1 cellular context compared by ENCODE assay signal in the genomic region with DNA sequence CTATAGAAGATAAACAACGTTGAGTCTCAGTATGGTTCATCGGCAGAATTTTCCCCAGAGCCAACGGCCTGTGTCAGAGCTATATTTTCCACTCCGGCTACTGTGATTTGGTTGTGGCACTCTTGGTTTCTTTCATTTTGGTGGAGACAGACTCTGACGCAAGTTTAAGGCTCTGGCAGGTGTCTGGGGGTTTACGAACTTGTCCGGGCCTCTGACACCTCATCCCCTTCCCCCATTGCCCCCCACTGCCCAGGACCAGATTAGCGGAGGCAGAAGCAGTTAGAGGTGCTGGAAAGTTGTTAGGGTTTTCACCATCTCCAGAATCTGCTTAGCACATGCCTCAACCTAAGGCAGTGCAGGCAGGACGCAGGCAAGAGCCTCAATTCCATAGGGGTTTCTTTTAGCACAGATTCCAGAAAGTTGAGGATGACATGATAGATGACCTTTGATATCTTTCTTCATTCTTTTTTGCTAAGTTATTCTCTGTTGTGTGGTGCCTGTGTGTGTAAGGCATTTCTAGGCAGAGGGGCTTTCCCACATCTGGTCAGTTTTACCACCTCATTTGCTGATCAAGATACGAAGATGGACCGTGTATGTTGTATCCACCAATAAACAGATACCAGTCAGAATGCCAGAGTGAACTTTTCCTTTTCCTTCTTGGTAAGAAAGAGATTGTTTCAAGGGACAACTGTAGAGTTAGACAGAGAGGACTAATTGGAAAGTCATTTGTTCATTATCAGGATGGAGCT.
TF ChIP-seq lines count a peak whose summit lies in the region.

No MANE protein-coding gene starts in this region.

TF ChIP-seq in GM12878, 131 proteins besides CTCF, POLR2A, EP300 and RAD21 (continued from another document and continues in another):
- TF ChIP-seq GABPA (IDR thresholded peaks at IDR 0.05; ENCODE audit: low read depth) = no peak
- TF ChIP-seq GATAD2B (conservative IDR thresholded peaks at IDR 0.05; ENCODE audit: low read depth) = peak; percentile 38; the same call in 1 of the 2 replicates
- TF ChIP-seq HDAC2 (IDR thresholded peaks at IDR 0.05) = no peak
- peak; percentile 48; the same call in 1 of the 2 replicates for TF ChIP-seq POLR2AphosphoS5 (IDR thresholded peaks at IDR 0.05; ENCODE audit: low read length)
- TF ChIP-seq, protein P1, sequence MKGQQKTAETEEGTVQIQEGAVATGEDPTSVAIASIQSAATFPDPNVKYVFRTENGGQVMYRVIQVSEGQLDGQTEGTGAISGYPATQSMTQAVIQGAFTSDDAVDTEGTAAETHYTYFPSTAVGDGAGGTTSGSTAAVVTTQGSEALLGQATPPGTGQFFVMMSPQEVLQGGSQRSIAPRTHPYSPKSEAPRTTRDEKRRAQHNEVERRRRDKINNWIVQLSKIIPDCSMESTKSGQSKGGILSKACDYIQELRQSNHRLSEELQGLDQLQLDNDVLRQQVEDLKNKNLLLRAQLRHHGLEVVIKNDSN (IDR thresholded peaks at IDR 0.05; ENCODE audit: borderline replicate concordance, extremely low read length, insufficient read depth, low read depth, low read length) = no peak
- no peak for TF ChIP-seq SRF (IDR thresholded peaks at IDR 0.05; ENCODE audit: low read depth in 2 of 2, low read length in 2 of 2)
- TF ChIP-seq LARP7 (IDR thresholded peaks at IDR 0.05) = no peak
- peak; percentile 80; the same call in 1 of the 2 replicates for TF ChIP-seq RCOR1 (conservative IDR thresholded peaks at IDR 0.05; ENCODE audit: low read depth, low read length)
- TF ChIP-seq ZNF217 (IDR thresholded peaks at IDR 0.05) = no peak
- TF ChIP-seq, protein P2, sequence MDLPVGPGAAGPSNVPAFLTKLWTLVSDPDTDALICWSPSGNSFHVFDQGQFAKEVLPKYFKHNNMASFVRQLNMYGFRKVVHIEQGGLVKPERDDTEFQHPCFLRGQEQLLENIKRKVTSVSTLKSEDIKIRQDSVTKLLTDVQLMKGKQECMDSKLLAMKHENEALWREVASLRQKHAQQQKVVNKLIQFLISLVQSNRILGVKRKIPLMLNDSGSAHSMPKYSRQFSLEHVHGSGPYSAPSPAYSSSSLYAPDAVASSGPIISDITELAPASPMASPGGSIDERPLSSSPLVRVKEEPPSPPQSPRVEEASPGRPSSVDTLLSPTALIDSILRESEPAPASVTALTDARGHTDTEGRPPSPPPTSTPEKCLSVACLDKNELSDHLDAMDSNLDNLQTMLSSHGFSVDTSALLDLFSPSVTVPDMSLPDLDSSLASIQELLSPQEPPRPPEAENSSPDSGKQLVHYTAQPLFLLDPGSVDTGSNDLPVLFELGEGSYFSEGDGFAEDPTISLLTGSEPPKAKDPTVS (IDR thresholded peaks at IDR 0.05; ENCODE audit: low read depth, low read length) = no peak
- TF ChIP-seq CBFB (IDR thresholded peaks at IDR 0.05; ENCODE audit: low read depth) = peak; percentile 71; the same call in 1 of the 2 replicates
- TF ChIP-seq, protein P3, sequence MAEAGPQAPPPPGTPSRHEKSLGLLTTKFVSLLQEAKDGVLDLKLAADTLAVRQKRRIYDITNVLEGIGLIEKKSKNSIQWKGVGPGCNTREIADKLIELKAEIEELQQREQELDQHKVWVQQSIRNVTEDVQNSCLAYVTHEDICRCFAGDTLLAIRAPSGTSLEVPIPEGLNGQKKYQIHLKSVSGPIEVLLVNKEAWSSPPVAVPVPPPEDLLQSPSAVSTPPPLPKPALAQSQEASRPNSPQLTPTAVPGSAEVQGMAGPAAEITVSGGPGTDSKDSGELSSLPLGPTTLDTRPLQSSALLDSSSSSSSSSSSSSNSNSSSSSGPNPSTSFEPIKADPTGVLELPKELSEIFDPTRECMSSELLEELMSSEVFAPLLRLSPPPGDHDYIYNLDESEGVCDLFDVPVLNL (IDR thresholded peaks at IDR 0.05; ENCODE audit: low read depth, low read length) = no peak
- no peak for TF ChIP-seq BMI1 (IDR thresholded peaks at IDR 0.05; ENCODE audit: borderline replicate concordance)
- no peak for TF ChIP-seq RB1 (IDR thresholded peaks at IDR 0.05; ENCODE audit: borderline replicate concordance)
- TF ChIP-seq ZNF384 (IDR thresholded peaks at IDR 0.05; ENCODE audit: borderline replicate concordance, low read depth, low read length) = no peak
- TF ChIP-seq, protein P4, sequence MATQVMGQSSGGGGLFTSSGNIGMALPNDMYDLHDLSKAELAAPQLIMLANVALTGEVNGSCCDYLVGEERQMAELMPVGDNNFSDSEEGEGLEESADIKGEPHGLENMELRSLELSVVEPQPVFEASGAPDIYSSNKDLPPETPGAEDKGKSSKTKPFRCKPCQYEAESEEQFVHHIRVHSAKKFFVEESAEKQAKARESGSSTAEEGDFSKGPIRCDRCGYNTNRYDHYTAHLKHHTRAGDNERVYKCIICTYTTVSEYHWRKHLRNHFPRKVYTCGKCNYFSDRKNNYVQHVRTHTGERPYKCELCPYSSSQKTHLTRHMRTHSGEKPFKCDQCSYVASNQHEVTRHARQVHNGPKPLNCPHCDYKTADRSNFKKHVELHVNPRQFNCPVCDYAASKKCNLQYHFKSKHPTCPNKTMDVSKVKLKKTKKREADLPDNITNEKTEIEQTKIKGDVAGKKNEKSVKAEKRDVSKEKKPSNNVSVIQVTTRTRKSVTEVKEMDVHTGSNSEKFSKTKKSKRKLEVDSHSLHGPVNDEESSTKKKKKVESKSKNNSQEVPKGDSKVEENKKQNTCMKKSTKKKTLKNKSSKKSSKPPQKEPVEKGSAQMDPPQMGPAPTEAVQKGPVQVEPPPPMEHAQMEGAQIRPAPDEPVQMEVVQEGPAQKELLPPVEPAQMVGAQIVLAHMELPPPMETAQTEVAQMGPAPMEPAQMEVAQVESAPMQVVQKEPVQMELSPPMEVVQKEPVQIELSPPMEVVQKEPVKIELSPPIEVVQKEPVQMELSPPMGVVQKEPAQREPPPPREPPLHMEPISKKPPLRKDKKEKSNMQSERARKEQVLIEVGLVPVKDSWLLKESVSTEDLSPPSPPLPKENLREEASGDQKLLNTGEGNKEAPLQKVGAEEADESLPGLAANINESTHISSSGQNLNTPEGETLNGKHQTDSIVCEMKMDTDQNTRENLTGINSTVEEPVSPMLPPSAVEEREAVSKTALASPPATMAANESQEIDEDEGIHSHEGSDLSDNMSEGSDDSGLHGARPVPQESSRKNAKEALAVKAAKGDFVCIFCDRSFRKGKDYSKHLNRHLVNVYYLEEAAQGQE (IDR thresholded peaks at IDR 0.05; ENCODE audit: low read depth, low read length) = no peak
- peak; percentile 62; the same call in 1 of the 2 replicates for TF ChIP-seq FOXM1 (IDR thresholded peaks at IDR 0.05; ENCODE audit: low read depth, low read length)
- TF ChIP-seq, protein P5, sequence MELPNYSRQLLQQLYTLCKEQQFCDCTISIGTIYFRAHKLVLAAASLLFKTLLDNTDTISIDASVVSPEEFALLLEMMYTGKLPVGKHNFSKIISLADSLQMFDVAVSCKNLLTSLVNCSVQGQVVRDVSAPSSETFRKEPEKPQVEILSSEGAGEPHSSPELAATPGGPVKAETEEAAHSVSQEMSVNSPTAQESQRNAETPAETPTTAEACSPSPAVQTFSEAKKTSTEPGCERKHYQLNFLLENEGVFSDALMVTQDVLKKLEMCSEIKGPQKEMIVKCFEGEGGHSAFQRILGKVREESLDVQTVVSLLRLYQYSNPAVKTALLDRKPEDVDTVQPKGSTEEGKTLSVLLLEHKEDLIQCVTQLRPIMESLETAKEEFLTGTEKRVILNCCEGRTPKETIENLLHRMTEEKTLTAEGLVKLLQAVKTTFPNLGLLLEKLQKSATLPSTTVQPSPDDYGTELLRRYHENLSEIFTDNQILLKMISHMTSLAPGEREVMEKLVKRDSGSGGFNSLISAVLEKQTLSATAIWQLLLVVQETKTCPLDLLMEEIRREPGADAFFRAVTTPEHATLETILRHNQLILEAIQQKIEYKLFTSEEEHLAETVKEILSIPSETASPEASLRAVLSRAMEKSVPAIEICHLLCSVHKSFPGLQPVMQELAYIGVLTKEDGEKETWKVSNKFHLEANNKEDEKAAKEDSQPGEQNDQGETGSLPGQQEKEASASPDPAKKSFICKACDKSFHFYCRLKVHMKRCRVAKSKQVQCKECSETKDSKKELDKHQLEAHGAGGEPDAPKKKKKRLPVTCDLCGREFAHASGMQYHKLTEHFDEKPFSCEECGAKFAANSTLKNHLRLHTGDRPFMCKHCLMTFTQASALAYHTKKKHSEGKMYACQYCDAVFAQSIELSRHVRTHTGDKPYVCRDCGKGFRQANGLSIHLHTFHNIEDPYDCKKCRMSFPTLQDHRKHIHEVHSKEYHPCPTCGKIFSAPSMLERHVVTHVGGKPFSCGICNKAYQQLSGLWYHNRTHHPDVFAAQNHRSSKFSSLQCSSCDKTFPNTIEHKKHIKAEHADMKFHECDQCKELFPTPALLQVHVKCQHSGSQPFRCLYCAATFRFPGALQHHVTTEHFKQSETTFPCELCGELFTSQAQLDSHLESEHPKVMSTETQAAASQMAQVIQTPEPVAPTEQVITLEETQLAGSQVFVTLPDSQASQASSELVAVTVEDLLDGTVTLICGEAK (IDR thresholded peaks at IDR 0.05; ENCODE audit: borderline replicate concordance) = no peak
- TF ChIP-seq KAT2A (conservative IDR thresholded peaks at IDR 0.05; ENCODE audit: control insufficient read depth, low read depth, low read length) = no peak
- no peak for TF ChIP-seq ZNF622 (IDR thresholded peaks at IDR 0.05)
- TF ChIP-seq, protein P6, sequence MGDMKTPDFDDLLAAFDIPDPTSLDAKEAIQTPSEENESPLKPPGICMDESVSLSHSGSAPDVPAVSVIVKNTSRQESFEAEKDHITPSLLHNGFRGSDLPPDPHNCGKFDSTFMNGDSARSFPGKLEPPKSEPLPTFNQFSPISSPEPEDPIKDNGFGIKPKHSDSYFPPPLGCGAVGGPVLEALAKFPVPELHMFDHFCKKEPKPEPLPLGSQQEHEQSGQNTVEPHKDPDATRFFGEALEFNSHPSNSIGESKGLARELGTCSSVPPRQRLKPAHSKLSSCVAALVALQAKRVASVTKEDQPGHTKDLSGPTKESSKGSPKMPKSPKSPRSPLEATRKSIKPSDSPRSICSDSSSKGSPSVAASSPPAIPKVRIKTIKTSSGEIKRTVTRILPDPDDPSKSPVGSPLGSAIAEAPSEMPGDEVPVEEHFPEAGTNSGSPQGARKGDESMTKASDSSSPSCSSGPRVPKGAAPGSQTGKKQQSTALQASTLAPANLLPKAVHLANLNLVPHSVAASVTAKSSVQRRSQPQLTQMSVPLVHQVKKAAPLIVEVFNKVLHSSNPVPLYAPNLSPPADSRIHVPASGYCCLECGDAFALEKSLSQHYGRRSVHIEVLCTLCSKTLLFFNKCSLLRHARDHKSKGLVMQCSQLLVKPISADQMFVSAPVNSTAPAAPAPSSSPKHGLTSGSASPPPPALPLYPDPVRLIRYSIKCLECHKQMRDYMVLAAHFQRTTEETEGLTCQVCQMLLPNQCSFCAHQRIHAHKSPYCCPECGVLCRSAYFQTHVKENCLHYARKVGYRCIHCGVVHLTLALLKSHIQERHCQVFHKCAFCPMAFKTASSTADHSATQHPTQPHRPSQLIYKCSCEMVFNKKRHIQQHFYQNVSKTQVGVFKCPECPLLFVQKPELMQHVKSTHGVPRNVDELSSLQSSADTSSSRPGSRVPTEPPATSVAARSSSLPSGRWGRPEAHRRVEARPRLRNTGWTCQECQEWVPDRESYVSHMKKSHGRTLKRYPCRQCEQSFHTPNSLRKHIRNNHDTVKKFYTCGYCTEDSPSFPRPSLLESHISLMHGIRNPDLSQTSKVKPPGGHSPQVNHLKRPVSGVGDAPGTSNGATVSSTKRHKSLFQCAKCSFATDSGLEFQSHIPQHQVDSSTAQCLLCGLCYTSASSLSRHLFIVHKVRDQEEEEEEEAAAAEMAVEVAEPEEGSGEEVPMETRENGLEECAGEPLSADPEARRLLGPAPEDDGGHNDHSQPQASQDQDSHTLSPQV (IDR thresholded peaks at IDR 0.05) = no peak
- TF ChIP-seq SUZ12 (IDR thresholded peaks at IDR 0.05; ENCODE audit: unreplicated experiment) = no peak
- TF ChIP-seq NFXL1 (IDR thresholded peaks at IDR 0.05; ENCODE audit: borderline replicate concordance) = no peak
- TF ChIP-seq, protein P7, sequence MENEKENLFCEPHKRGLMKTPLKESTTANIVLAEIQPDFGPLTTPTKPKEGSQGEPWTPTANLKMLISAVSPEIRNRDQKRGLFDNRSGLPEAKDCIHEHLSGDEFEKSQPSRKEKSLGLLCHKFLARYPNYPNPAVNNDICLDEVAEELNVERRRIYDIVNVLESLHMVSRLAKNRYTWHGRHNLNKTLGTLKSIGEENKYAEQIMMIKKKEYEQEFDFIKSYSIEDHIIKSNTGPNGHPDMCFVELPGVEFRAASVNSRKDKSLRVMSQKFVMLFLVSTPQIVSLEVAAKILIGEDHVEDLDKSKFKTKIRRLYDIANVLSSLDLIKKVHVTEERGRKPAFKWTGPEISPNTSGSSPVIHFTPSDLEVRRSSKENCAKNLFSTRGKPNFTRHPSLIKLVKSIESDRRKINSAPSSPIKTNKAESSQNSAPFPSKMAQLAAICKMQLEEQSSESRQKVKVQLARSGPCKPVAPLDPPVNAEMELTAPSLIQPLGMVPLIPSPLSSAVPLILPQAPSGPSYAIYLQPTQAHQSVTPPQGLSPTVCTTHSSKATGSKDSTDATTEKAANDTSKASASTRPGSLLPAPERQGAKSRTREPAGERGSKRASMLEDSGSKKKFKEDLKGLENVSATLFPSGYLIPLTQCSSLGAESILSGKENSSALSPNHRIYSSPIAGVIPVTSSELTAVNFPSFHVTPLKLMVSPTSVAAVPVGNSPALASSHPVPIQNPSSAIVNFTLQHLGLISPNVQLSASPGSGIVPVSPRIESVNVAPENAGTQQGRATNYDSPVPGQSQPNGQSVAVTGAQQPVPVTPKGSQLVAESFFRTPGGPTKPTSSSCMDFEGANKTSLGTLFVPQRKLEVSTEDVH (IDR thresholded peaks at IDR 0.05; ENCODE audit: low read depth, partially characterized antibody) = no peak
- TF ChIP-seq ATF7 (IDR thresholded peaks at IDR 0.05; ENCODE audit: low read depth) = peak; percentile 59
- TF ChIP-seq PAX5 (IDR thresholded peaks at IDR 0.05; ENCODE audit: borderline replicate concordance, low read depth, low read length) = peak; percentile 78
- TF ChIP-seq HCFC1 (IDR thresholded peaks at IDR 0.05; ENCODE audit: low read length) = no peak
- peak; percentile 33; the same call in 1 of the 2 replicates for TF ChIP-seq NFIC (IDR thresholded peaks at IDR 0.05; ENCODE audit: low read depth, low read length)
- peak; percentile 85 for TF ChIP-seq MTA2 (IDR thresholded peaks at IDR 0.05; ENCODE audit: low read depth)
- no peak for TF ChIP-seq RFX5 (IDR thresholded peaks at IDR 0.05; ENCODE audit: low read depth, low read length)
- TF ChIP-seq NR2F1 (conservative IDR thresholded peaks at IDR 0.05) = peak; percentile 80
- no peak for TF ChIP-seq SUPT20H (IDR thresholded peaks at IDR 0.05; ENCODE audit: borderline replicate concordance, control insufficient read depth, low read depth, low read length)
- TF ChIP-seq TCF3 (IDR thresholded peaks at IDR 0.05; ENCODE audit: borderline replicate concordance, insufficient read depth, low read depth, low read length) = peak; percentile 81
- TF ChIP-seq TCF12 (IDR thresholded peaks at IDR 0.05; ENCODE audit: low read depth, low read length) = peak; percentile 84
- TF ChIP-seq, protein P8, sequence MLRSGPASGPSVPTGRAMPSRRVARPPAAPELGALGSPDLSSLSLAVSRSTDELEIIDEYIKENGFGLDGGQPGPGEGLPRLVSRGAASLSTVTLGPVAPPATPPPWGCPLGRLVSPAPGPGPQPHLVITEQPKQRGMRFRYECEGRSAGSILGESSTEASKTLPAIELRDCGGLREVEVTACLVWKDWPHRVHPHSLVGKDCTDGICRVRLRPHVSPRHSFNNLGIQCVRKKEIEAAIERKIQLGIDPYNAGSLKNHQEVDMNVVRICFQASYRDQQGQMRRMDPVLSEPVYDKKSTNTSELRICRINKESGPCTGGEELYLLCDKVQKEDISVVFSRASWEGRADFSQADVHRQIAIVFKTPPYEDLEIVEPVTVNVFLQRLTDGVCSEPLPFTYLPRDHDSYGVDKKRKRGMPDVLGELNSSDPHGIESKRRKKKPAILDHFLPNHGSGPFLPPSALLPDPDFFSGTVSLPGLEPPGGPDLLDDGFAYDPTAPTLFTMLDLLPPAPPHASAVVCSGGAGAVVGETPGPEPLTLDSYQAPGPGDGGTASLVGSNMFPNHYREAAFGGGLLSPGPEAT (IDR thresholded peaks at IDR 0.05; ENCODE audit: low read depth) = peak; percentile 89
